Comparison of ENCODE assay signal across 8 cellular contexts in genomic region chr11:108417559-108417958, GRCh38. TPM values are rescaled to one million over a fixed set of nuclear protein-coding genes. Genes with fewer than 3 reads are reported as not detected.
DNase-seq lines count a peak whose midpoint lies in the region; ATAC-seq, FAIRE-seq and TF ChIP-seq lines count a peak whose summit lies in the region.
"Not testable (repeated sequence)": the region's sequence is repeated elsewhere in the genome, so short reads cannot be mapped to it uniquely, and the experiment has no call there.

No MANE protein-coding gene starts in this region.

- not testable (repeated sequence) for H3K27ac Mint-ChIP-seq in effector memory CD8-positive, alpha-beta T cell

- FAIRE-seq in GM18507 (lab: Jason Lieb, UNC) = peak; percentile 36

- not testable (repeated sequence) for H3K9me3 Mint-ChIP-seq in effector memory CD8-positive, alpha-beta T cell

- not testable (repeated sequence) for H3K36me3 Mint-ChIP-seq in effector memory CD8-positive, alpha-beta T cell (ENCODE audit: insufficient read depth)

- not testable (repeated sequence) for H3K4me3 Mint-ChIP-seq in effector memory CD8-positive, alpha-beta T cell

- peak; percentile 28 for TF ChIP-seq CTCF in NB4 (IDR thresholded peaks at IDR 0.05; ENCODE audit: low read depth, low read length)

- H3K4me3 ChIP-seq in NB4 (ENCODE audit: low read depth, low read length) = not testable (repeated sequence)

- not testable (repeated sequence) for H3K27me3 Mint-ChIP-seq in effector memory CD8-positive, alpha-beta T cell

- ATAC-seq in effector memory CD8-positive, alpha-beta T cell (replicated peaks) = not testable (repeated sequence)

- peak; percentile 3 for DNase-seq in CD1c-positive myeloid dendritic cell (ENCODE audit: extremely low spot score)
- not testable (repeated sequence) for DNase-seq in GM18507 (ENCODE audit: extremely low spot score, insufficient read length, low read depth)
- peak; percentile 31 for DNase-seq in NB4 (ENCODE audit: low read depth)
- peak; percentile 1 for DNase-seq in SK-N-DZ (ENCODE audit: low spot score)
- peak; percentile 23 for DNase-seq in activated CD8-positive, alpha-beta memory T cell treated with anti-CD3 and anti-CD28 coated beads, Interleukin-2, amount 50 U/mL, for 4 hours
- DNase-seq in effector memory CD8-positive, alpha-beta T cell = peak; percentile 20 to 41 (median 32)
- DNase-seq in left kidney (ENCODE audit: low read depth, low spot score) = peak; percentile 34
- DNase-seq in stimulated activated CD4-positive, alpha-beta T cell treated with anti-CD3 and anti-CD28 coated beads, Interleukin-2, amount 100 ng/mL, for 24 hours = peak; percentile 8 to 25

- not testable (repeated sequence) for TF ChIP-seq POLR2A in NB4 (IDR thresholded peaks at IDR 0.05; ENCODE audit: extremely low read depth, insufficient read length)

- not testable (repeated sequence) for H3K4me1 Mint-ChIP-seq in effector memory CD8-positive, alpha-beta T cell (ENCODE audit: low read depth in 2 of 2)

RNA-seq across cellular contexts. Expression of gene C11orf65, which starts 49.8 kb away (rescaled TPM):
- polyA plus RNA-seq in SK-N-DZ (2014; cell fraction: cytosol; rRNA removed) = 0.72 and 0.78 TPM in 2 replicates
- polyA plus RNA-seq in SK-N-DZ (2014; cell fraction: nucleus; rRNA removed) = 0.66 and 0.83 TPM in 2 replicates
